ENCODE assay signal across 26 cellular contexts in the genomic region with DNA sequence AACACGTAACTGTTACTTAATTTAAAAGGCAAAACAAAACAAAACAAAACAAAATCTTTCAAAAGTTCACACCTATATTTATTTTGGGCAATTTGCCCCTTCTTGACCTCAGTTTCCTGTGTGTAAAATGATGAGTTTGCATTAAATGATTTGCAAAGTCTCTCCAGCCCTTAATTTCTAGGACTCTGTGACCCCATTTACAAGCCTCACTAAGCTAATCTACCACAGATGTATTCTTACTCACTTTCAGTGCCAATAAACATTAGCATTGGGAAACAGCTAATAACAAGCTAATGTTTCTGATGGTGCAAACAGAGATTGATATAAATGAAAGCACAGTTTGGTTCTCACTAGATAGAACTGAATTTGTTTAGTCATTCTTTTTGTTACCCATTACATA.
DNase-seq lines count a peak whose midpoint lies in the region; ATAC-seq, FAIRE-seq and TF ChIP-seq lines count a peak whose summit lies in the region.
"Had no signal": no experiment of that assay in that cellular context is flagged by ENCODE, and none has a peak within 500 bp of the region (broad histone marks: within the 10 kb centered on the region; RNA-seq: fewer than 3 reads in every experiment).

No MANE protein-coding gene starts in this region.

- FAIRE-seq in H1 (lab: Jason Lieb, UNC), result no peak

- H3K79me2 ChIP-seq in MM.1S (ENCODE audit: low read length) (no peaks in the 10 kb centered on the region), H1 (ENCODE audit: control insufficient read depth in 1 of 2, insufficient read depth in 2 of 2, low read length in 2 of 2) (no peaks in the 10 kb centered on the region)
- H3K79me2 ChIP-seq: parathyroid adenoma had no signal

- CTCF ChIA-PET in H1 (lab: Charles Lee; ENCODE audit: partially characterized antibody), result interaction anchor here (1.1 kb wide), 1 partner anchor 50 kb away, joined by 3 read pairs; no protein-coding TSS in a partner anchor

- no peak overlapping the region for H4K8ac ChIP-seq in H1 (ENCODE audit: extremely low read depth, insufficient read depth, low read length)

- POLR2A ChIA-PET in H1 (lab: Charles Lee; ENCODE audit: partially characterized antibody), result no interaction called here

- no peak overlapping the region for H4K91ac ChIP-seq in H1 (replicated peaks; ENCODE audit: insufficient read length, low read length)

- H3K36me3 ChIP-seq in MM.1S (replicated peaks; ENCODE audit: insufficient read depth, low read length) (no peaks in the 10 kb centered on the region), H1 (ENCODE audit: control insufficient read depth in 2 of 4, insufficient read depth in 4 of 4, low read length in 3 of 4) (no peaks in the 10 kb centered on the region), thoracic aorta (no peaks in the 10 kb centered on the region)
- H3K36me3 ChIP-seq: SJSA1, transverse colon had no signal

- H2BK20ac ChIP-seq in H1 (ENCODE audit: low read length), result no peak overlapping the region

- TF ChIP-seq CTCF in MM.1S (IDR thresholded peaks at IDR 0.05; ENCODE audit: low read length), result no peak
- TF ChIP-seq CTCF in H1 (IDR thresholded peaks at IDR 0.05; ENCODE audit: control extremely low read depth in 1 of 3, insufficient read depth in 1 of 3, low read depth in 1 of 3, low read length in 3 of 3), result no peak
- TF ChIP-seq CTCF in thoracic aorta (IDR thresholded peaks at IDR 0.05), result no peak

- no peaks in the 10 kb centered on the region for H3K79me1 ChIP-seq in H1 (ENCODE audit: low read depth, low read length)

- no peak for DNase-seq in MM.1S
- no peak for DNase-seq in H1 (ENCODE audit: low read depth in 1 of 2, low spot score in 2 of 2)
- DNase-seq in fibroblast of the conjunctiva (ENCODE audit: low read depth), result peak; percentile 33
- no peak for DNase-seq in thoracic aorta (ENCODE audit: low spot score)
- DNase-seq in AG08395 (ENCODE audit: low spot score), result no peak
- no peak for DNase-seq in stimulated activated naive CD4-positive, alpha-beta T cell treated with Interleukin-2 at 50 U/mL for 16 hours (lab: John Stamatoyannopoulos, UW)
- DNase-seq: activated CD4-positive, alpha-beta T cell treated with anti-CD3 and anti-CD28 coated beads, Interleukin-2, amount 10 ng/mL, durations not matched to agents 24 days and 14 days; activated CD8-positive, alpha-beta memory T cell treated with anti-CD3 and anti-CD28 coated beads, Interleukin-2, amount 10 ng/mL, durations not matched to agents 7 days and 5 days; activated gamma-delta T cell treated with Interleukin-2 at 50 U/mL for 16 hours; activated naive CD8-positive, alpha-beta T cell treated with anti-CD3 and anti-CD28 coated beads, Interleukin-2, amount 10 ng/mL, durations not matched to agents 7 days and 5 days; activated T-cell treated with anti-CD3 and anti-CD28 coated beads, Interleukin-2, amount 50 U/mL, for 4 hours; DMS79; effector memory CD8-positive, alpha-beta T cell; GDM1; HCEC 1CT; head of caudate nucleus; NCI-H1092; NCI-H1694 treated with DMSO at 0.1 percent for 48 hours; NCI-H510A; right cardiac atrium; T-cell; transverse colon had no signal

- H3K27ac ChIP-seq in MM.1S (ENCODE audit: low read length) (no peak overlapping the region), H1 (ENCODE audit: low read depth, low read length) (no peak overlapping the region), thoracic aorta (peak overlapping the region; percentile 8 to 23)
- H3K27ac ChIP-seq: parathyroid adenoma, SJSA1 had no signal

- H2AK5ac ChIP-seq in H1 (ENCODE audit: low read depth, low read length), result no peak overlapping the region

- no peak overlapping the region for H2BK120ac ChIP-seq in H1 (replicated peaks; ENCODE audit: low read depth, low read length)

- H4K20me1 ChIP-seq in MM.1S (ENCODE audit: insufficient read depth, low read length) (no peaks in the 10 kb centered on the region), H1 (replicated peaks in 1 of 2; ENCODE audit: control insufficient read depth in 1 of 2, insufficient read depth in 2 of 2, low read length in 2 of 2) (no peaks in the 10 kb centered on the region)

- no peak overlapping the region for H3K4me3 ChIP-seq in MM.1S (ENCODE audit: low read length)
- H3K4me3 ChIP-seq in H1 (ENCODE audit: extremely low read depth in 1 of 4, insufficient read depth in 2 of 4, low read depth in 3 of 4, low read length in 4 of 4), result no peak overlapping the region
- H3K4me3 ChIP-seq in thoracic aorta, result no peak overlapping the region
- H3K4me3 ChIP-seq: SJSA1, transverse colon had no signal

- no peak for TF ChIP-seq EP300 in H1 (IDR thresholded peaks at IDR 0.05; ENCODE audit: borderline replicate concordance in 1 of 2, low read depth in 2 of 2, low read length in 2 of 2)

- no peak overlapping the region for H3K56ac ChIP-seq in H1 (replicated peaks; ENCODE audit: insufficient read length, low read depth, low read length)

- H2AFZ ChIP-seq in MM.1S (ENCODE audit: low read length), result 0 out of 2 replicates have a peak overlapping the region, but pooled peaks have one; percentile 14
- H2AFZ ChIP-seq in H1 (ENCODE audit: low read length), result no peak overlapping the region
- H2AFZ ChIP-seq: parathyroid adenoma had no signal

- H3K4ac ChIP-seq in H1 (replicated peaks; ENCODE audit: insufficient read length, low read depth, low read length), result no peak overlapping the region

- H3K23ac ChIP-seq in H1 (ENCODE audit: insufficient read length), result no peak overlapping the region

- H4K5ac ChIP-seq in H1 (ENCODE audit: insufficient read length, low read depth, low read length), result no peak overlapping the region

- no peak overlapping the region for H2BK15ac ChIP-seq in H1 (ENCODE audit: low read length)

- H3K27me3 ChIP-seq in MM.1S (replicated peaks; ENCODE audit: insufficient read depth, low read length) (no peaks in the 10 kb centered on the region), H1 (replicated peaks in 1 of 4; ENCODE audit: control insufficient read depth in 3 of 4, extremely low read depth in 1 of 4, insufficient read depth in 3 of 4, low read length in 3 of 4) (no peaks in the 10 kb centered on the region), thoracic aorta (replicated peaks; ENCODE audit: insufficient read depth) (no peaks in the 10 kb centered on the region)
- H3K27me3 ChIP-seq: transverse colon had no signal

- H3K9ac ChIP-seq in MM.1S (ENCODE audit: low read length) (no peak overlapping the region), H1 (replicated peaks in 1 of 4; ENCODE audit: extremely low read depth in 1 of 4, low read depth in 3 of 4, low read length in 3 of 4) (no peak overlapping the region)
- H3K9ac ChIP-seq: parathyroid adenoma had no signal

- WGBS in H1 (ENCODE audit: extremely low coverage in 1 of 2, insufficient coverage in 1 of 2, insufficient read length in 1 of 2, insufficient replicate concordance in 2 of 2, low coverage in 1 of 2, low lambda C conversion rate in 2 of 2, missing lambda C conversion rate in 1 of 2), 2 experiments, result 94% methylated on average over 1 of the region's 1 CpG; no CpG with 5 or more reads in 1 of the 2 experiments

- no peak for TF ChIP-seq RAD21 in H1 (IDR thresholded peaks at IDR 0.05 in 1 of 2, conservative IDR thresholded peaks at IDR 0.05 in 1 of 2; ENCODE audit: low read depth in 2 of 2, low read length in 2 of 2)

- no peaks in the 10 kb centered on the region for H3K9me2 ChIP-seq in MM.1S (replicated peaks; ENCODE audit: insufficient read depth, low read length)

- no peaks in the 10 kb centered on the region for H3K9me3 ChIP-seq in MM.1S (replicated peaks; ENCODE audit: insufficient read depth, low read length)
- peaks cover 20 to 21% of the 10 kb centered on the region in 2 experiments; a peak in 3 of 4 replicates for H3K9me3 ChIP-seq in H1 (ENCODE audit: insufficient read depth in 2 of 2, low read depth in 1 of 2, low read length in 1 of 2)
- peaks cover 6% of the 10 kb centered on the region for H3K9me3 ChIP-seq in thoracic aorta
- H3K9me3 ChIP-seq: SJSA1, transverse colon had no signal

- no peak overlapping the region for H2BK12ac ChIP-seq in H1 (ENCODE audit: low read depth, low read length)

- ATAC-seq in thoracic aorta (ENCODE audit: insufficient number of reproducible peaks, low FRiP score, low read depth) (no peak), GM18909 (IDR thresholded peaks at IDR 0.05; ENCODE audit: poor library complexity, unreplicated experiment) (no peak)
- ATAC-seq: activated CD8-positive, alpha-beta memory T cell treated with anti-CD3 and anti-CD28 coated beads, Interleukin-2, amount 10 ng/mL, durations not matched to agents 7 days and 5 days; activated T-cell treated with anti-CD3 and anti-CD28 coated beads, Interleukin-2, amount 50 U/mL, for 4 hours; effector memory CD8-positive, alpha-beta T cell; esophagus mucosa; T-cell had no signal

- H3F3A ChIP-seq in MM.1S (ENCODE audit: insufficient read depth, low read length), result no peaks in the 10 kb centered on the region

- H2BK5ac ChIP-seq in H1 (ENCODE audit: low read depth, low read length), result no peak overlapping the region

- H3K14ac ChIP-seq in H1 (ENCODE audit: insufficient read length), result no peak overlapping the region

- H3K4me2 ChIP-seq in MM.1S (ENCODE audit: low read depth, low read length) (no peak overlapping the region), H1 (ENCODE audit: insufficient read depth in 1 of 2, low read depth in 2 of 2, low read length in 2 of 2) (no peak overlapping the region)

- H3K23me2 ChIP-seq in H1 (ENCODE audit: low read depth, low read length), result no peaks in the 10 kb centered on the region

- TF ChIP-seq POLR2A in H1 (IDR thresholded peaks at IDR 0.05; ENCODE audit: control extremely low read depth in 1 of 2, low read depth in 2 of 2, low read length in 2 of 2), result no peak

- H3K4me1 ChIP-seq in MM.1S (ENCODE audit: low read length) (no peaks in the 10 kb centered on the region), H1 (replicated peaks in 1 of 4; ENCODE audit: control insufficient read depth in 3 of 4, insufficient read depth in 4 of 4, low read length in 3 of 4) (no peaks in the 10 kb centered on the region), thoracic aorta (ENCODE audit: control insufficient read depth in 1 of 2, low read depth in 2 of 2) (peaks cover 13% of the 10 kb centered on the region in 2 donors)
- H3K4me1 ChIP-seq: parathyroid adenoma, SJSA1, transverse colon had no signal

- no peak overlapping the region for H3K18ac ChIP-seq in H1 (ENCODE audit: extremely low read depth, low read length)

TF ChIP-seq in H1, 55 proteins besides CTCF, POLR2A, EP300 and RAD21:
- no peak for TF ChIP-seq HDAC6 (IDR thresholded peaks at IDR 0.05; ENCODE audit: low read depth, low read length)
- TF ChIP-seq MAFK (IDR thresholded peaks at IDR 0.05; ENCODE audit: low read depth, low read length), result peak; percentile 40; the same call in 1 of the 2 replicates
TF ChIP-seq in H1: peak in this region for 1.

Comparison
In these comparisons a context has a peak if more than half of its experiments do, and no peak if none do; other contexts are left out.
1. H3K27ac ChIP-seq: peak in thoracic aorta (2 of 2); none in MM.1S (single experiment) and H1 (single experiment).